In the genomic region with DNA sequence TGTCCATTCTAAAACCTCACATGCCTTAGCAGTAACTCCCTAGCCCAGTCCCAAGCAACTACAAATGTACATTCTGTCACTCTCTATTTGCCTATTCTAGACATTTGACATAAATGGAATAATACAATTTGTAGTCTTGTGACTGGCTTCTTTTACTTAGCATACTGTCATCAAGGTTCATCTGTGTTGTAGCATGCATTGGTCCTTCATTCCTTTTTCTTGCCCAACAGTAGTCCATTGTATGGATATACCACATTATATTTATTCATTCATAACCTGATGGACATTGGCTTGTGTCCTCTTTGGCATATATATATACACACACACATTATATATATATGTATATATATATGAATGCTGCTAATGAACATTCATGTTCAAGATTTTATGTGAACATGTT, we compare ENCODE assay signal across 27 cellular contexts. TPM values are rescaled to one million over a fixed set of nuclear protein-coding genes. Genes with fewer than 3 reads are reported as not detected.
"Had no signal": no experiment of that assay in that cellular context is flagged by ENCODE, and none has a peak within 500 bp of the region (broad histone marks: within the 10 kb centered on the region; RNA-seq: fewer than 3 reads in every experiment).

No MANE protein-coding gene starts in this region.

- H3K4me1 ChIP-seq: parathyroid adenoma had no signal

- H3K9me3 ChIP-seq: ovary, psoas muscle, spleen, stomach, thoracic aorta, thyroid gland, tibial nerve, upper lobe of left lung, vagina had no signal

- H3K27ac ChIP-seq: neural progenitor cell, ovary, parathyroid adenoma, psoas muscle, skin epidermis, spleen, stomach, thoracic aorta, thyroid gland, tibial nerve, upper lobe of left lung, vagina had no signal

- FAIRE-seq: urothelium cell line had no signal

- H3K27me3 ChIP-seq: ovary, vagina had no signal

- H3K36me3 ChIP-seq: neural progenitor cell, ovary, spleen, stomach, thoracic aorta, thyroid gland, upper lobe of left lung, vagina had no signal

- H3K4me3 ChIP-seq: neural progenitor cell, ovary, psoas muscle, skin epidermis, smooth muscle cell, spleen, stomach, thoracic aorta, thyroid gland, tibial nerve, upper lobe of left lung, vagina had no signal

- H3K4me2 ChIP-seq: neural progenitor cell, smooth muscle cell had no signal

- DNase-seq: natural killer cell; occipital lobe; ovary; psoas muscle; right cardiac atrium; spleen; stimulated activated CD4-positive, alpha-beta T cell treated with anti-CD3 and anti-CD28 coated beads, Interleukin-12 subunit alpha, Interleukin-12 subunit beta, amount 100 ng/mL, for 4 hours; stimulated activated CD4-positive, alpha-beta T cell treated with anti-CD3 and anti-CD28 coated beads, Interleukin-1b, Interleukin-23, amount 100 ng/mL, for 48 hours; stimulated activated CD4-positive, alpha-beta T cell treated with anti-CD3 and anti-CD28 coated beads, Interleukin-4, amount 100 ng/mL, for 1 hour; stimulated activated CD4-positive, alpha-beta T cell treated with anti-CD3 and anti-CD28 coated beads, Interleukin-4, amount 100 ng/mL, for 4 hours; stimulated activated naive B cell treated with anti-CD40 and anti-IgM and Interleukin-4, amounts not matched to agents 10 μg/mL and 1 μg/mL and 100 μg/mL, for 72 hours; stimulated activated naive CD4-positive, alpha-beta T cell treated with Interleukin-2 at 50 U/mL for 16 hours; stomach; thyroid gland; trophoblast cell; upper lobe of left lung had no signal

- H2AFZ ChIP-seq: neural progenitor cell, parathyroid adenoma had no signal

- H3K79me2 ChIP-seq: parathyroid adenoma had no signal

- H3K9ac ChIP-seq: neural progenitor cell, parathyroid adenoma had no signal

- ATAC-seq: natural killer cell; psoas muscle; right cardiac atrium; sciatic nerve; stimulated activated effector memory CD8-positive, alpha-beta T cell treated with anti-CD3 and anti-CD28 coated beads, Interleukin-12 subunit alpha, Interleukin-12 subunit beta, amount 100 ng/mL, for 72 hours; stimulated activated naive B cell treated with anti-CD40 and anti-IgM and Interleukin-4, amounts not matched to agents 10 μg/mL and 1 μg/mL and 100 μg/mL, for 72 hours had no signal

RNA-seq across cellular contexts. Expression of a gene that starts 2.2 kb away (rescaled TPM):
- total RNA-seq: occipital lobe, smooth muscle cell, stomach, subcutaneous adipose tissue, thyroid gland, vagina had no signal
